8 cellular contexts compared by ENCODE assay signal in genomic region chr9:110047955-110048472, GRCh38.
A peak's percentile ranks its signal among the peaks of the same experiment; 100 is the strongest.
DNase-seq lines count a peak whose midpoint lies in the region; ATAC-seq, FAIRE-seq and TF ChIP-seq lines count a peak whose summit lies in the region.

No MANE protein-coding gene starts in this region.

- peaks cover 45% of the 10 kb centered on the region for H3K4me1 Mint-ChIP-seq in brain

- H3K36me3 Mint-ChIP-seq in brain: no peaks in the 10 kb centered on the region

- H3K27ac ChIP-seq in liver (ENCODE audit: low read depth in 1 of 2, low read length in 2 of 2) (peak overlapping the region in 1 of 2 donors; percentile 26), HepG2 (ENCODE audit: extremely low read length, insufficient read depth, low read length) (no peak overlapping the region), lower lobe of right lung (peak overlapping the region; percentile 37), tibial nerve (peak overlapping the region in 3 of 4 donors; percentile 5 to 89 (median 11))

- H3K36me3 ChIP-seq in liver (ENCODE audit: control insufficient read depth in 4 of 4, insufficient read depth in 3 of 4, low read depth in 1 of 4, low read length in 3 of 4) (peaks cover 0 to 5% (median 3%) of the 10 kb centered on the region in 4 donors), HepG2 (replicated peaks in 1 of 2; ENCODE audit: control insufficient read depth in 1 of 2, insufficient read depth in 2 of 2, low read length in 2 of 2) (no peaks in the 10 kb centered on the region), lower lobe of right lung (no peaks in the 10 kb centered on the region), tibial nerve (no peaks in the 10 kb centered on the region)

- no peak for TF ChIP-seq RAD21 in liver (IDR thresholded peaks at IDR 0.05)
- TF ChIP-seq RAD21 in HepG2 (CRISPR knock-in tag; IDR thresholded peaks at IDR 0.05): no peak

- 50% methylated on average over 30 of the region's 30 CpGs for WGBS in liver
- WGBS in HepG2 (ENCODE audit: low lambda C conversion rate): 85% methylated on average over 26 of the region's 30 CpGs
- WGBS in tibial nerve, 2 donors: 9 to 15% methylated on average over 28 to 30 of the region's 30 CpGs

- H4K20me1 ChIP-seq in HepG2 (ENCODE audit: insufficient read depth, low read length): no peaks in the 10 kb centered on the region

- peak overlapping the region; percentile 92 to 94 (median 93) for H3K4me3 Mint-ChIP-seq in brain

- DNase-seq in HepG2 (ENCODE audit: low spot score) (no peak), NCI-H69 (lab: John Stamatoyannopoulos, UW) (peak; percentile 85), lower lobe of right lung (peak; percentile 53), tibial nerve (ENCODE audit: low spot score in 2 of 2) (no peak)
- DNase-seq in stimulated activated CD8-positive, alpha-beta memory T cell treated with anti-CD3 and anti-CD28 coated beads, Interleukin-4, amount 100 ng/mL, for 48 hours: no peak

- TF ChIP-seq EP300 in HepG2 (IDR thresholded peaks at IDR 0.05; ENCODE audit: low read depth in 2 of 2, low read length in 2 of 2) (no peak), HepG2 (CRISPR knock-in tag; IDR thresholded peaks at IDR 0.05; ENCODE audit: borderline replicate concordance) (no peak), tibial nerve (IDR thresholded peaks at IDR 0.05) (no peak)

- no peak overlapping the region for H2AFZ ChIP-seq in HepG2 (ENCODE audit: low read length)

- peaks cover 0 to 4% (median 0%) of the 10 kb centered on the region in 5 experiments for H3K9me3 Mint-ChIP-seq in brain

- H3K27ac Mint-ChIP-seq in brain: peak overlapping the region; percentile 51 to 96 (median 83)

- TF ChIP-seq CTCF in liver (IDR thresholded peaks at IDR 0.05; ENCODE audit: low read depth, low read length, missing input control) (no peak), HepG2 (CRISPR knock-in tag; IDR thresholded peaks at IDR 0.05) (no peak), brain (conservative IDR thresholded peaks at IDR 0.05) (no peak), lower lobe of right lung (IDR thresholded peaks at IDR 0.05) (no peak), tibial nerve (IDR thresholded peaks at IDR 0.05) (no peak)

- ATAC-seq in HepG2: no peak
- peak; percentile 32 for ATAC-seq in HG02840 (IDR thresholded peaks at IDR 0.05; ENCODE audit: low FRiP score, unreplicated experiment)
- ATAC-seq in lower lobe of right lung: peak; percentile 43 to 45

- H3K9me3 ChIP-seq in liver (ENCODE audit: control insufficient read depth in 4 of 4, low read length in 3 of 4) (no peaks in the 10 kb centered on the region), HepG2 (ENCODE audit: low read length) (no peaks in the 10 kb centered on the region), lower lobe of right lung (no peaks in the 10 kb centered on the region), tibial nerve (no peaks in the 10 kb centered on the region)

- BruUV-seq in HepG2 (replicated peaks; lab: Mats Ljungman, UMichigan): no TSS peak

- intact Hi-C loops in HepG2 (cut with micrococcal nuclease; ENCODE audit: unreplicated experiment) (no loop called here), lower lobe of right lung (cut with DNase I) (no loop called here)

- CTCF ChIA-PET in HepG2 (lab: Yijun Ruan, JAX; ENCODE audit: low intra/inter-chr PET ratio, low total read pairs): no interaction called here

- in situ Hi-C loops in HepG2 (cut with HindIII; ENCODE audit: extremely low pct_ligation_motif_present, low pct_unique_long_range_greater_than_20kb): no loop called here

- no peak overlapping the region for H3K9ac ChIP-seq in liver (ENCODE audit: low read depth in 1 of 2, low read length in 2 of 2)
- no peak overlapping the region for H3K9ac ChIP-seq in HepG2 (ENCODE audit: insufficient read depth, low read depth, low read length)

- H3K4me2 ChIP-seq in HepG2 (ENCODE audit: low read depth, low read length): no peak overlapping the region

- TF ChIP-seq POLR2A in HepG2 (IDR thresholded peaks at IDR 0.05; ENCODE audit: insufficient read depth in 1 of 2, low read depth in 2 of 2, low read length in 2 of 2) (no peak), tibial nerve (IDR thresholded peaks at IDR 0.05) (no peak)

- H3K4me3 ChIP-seq in liver (ENCODE audit: low read depth in 1 of 3, low read length in 3 of 3) (peak overlapping the region in 2 of 3 donors; percentile 34 to 56), HepG2 (replicated peaks in 1 of 3; ENCODE audit: insufficient read depth in 1 of 3, low read depth in 2 of 3, low read length in 3 of 3) (no peak overlapping the region), lower lobe of right lung (peak overlapping the region; percentile 73), tibial nerve (peak overlapping the region; percentile 65 to 85 (median 67))

- H3K79me2 ChIP-seq in HepG2 (ENCODE audit: insufficient read depth, low read length): no peaks in the 10 kb centered on the region

- peaks cover 0 to 3% (median 0%) of the 10 kb centered on the region in 4 donors for H3K4me1 ChIP-seq in liver (ENCODE audit: control insufficient read depth in 4 of 4, insufficient read depth in 4 of 4, low read length in 3 of 4)
- peaks cover 5% of the 10 kb centered on the region; the same call in 1 of the 2 replicates for H3K4me1 ChIP-seq in HepG2 (ENCODE audit: insufficient read depth, low read length)
- H3K4me1 ChIP-seq in lower lobe of right lung: peaks cover 46% of the 10 kb centered on the region
- H3K4me1 ChIP-seq in tibial nerve: peaks cover 0 to 34% (median 10%) of the 10 kb centered on the region in 4 donors

- H3K27me3 ChIP-seq in liver (ENCODE audit: control insufficient read depth in 4 of 4, insufficient read depth in 4 of 4, low read length in 3 of 4) (no peaks in the 10 kb centered on the region), HepG2 (ENCODE audit: control insufficient read depth in 1 of 2, insufficient read depth in 2 of 2, low read length in 2 of 2) (no peaks in the 10 kb centered on the region), lower lobe of right lung (ENCODE audit: low read depth) (peaks cover 4% of the 10 kb centered on the region), tibial nerve (no peaks in the 10 kb centered on the region)

- POLR2A ChIA-PET in HepG2 (lab: Yijun Ruan, JAX): no interaction called here

- FAIRE-seq in HepG2 (lab: Jason Lieb, UNC): no peak

- H3K27me3 Mint-ChIP-seq in brain: peaks cover 28% of the 10 kb centered on the region

TF ChIP-seq in liver, 16 proteins besides CTCF, POLR2A, EP300 and RAD21:
- TF ChIP-seq TAF1 (conservative IDR thresholded peaks at IDR 0.05) (no peak), HNF4G (IDR thresholded peaks at IDR 0.05) (no peak), ZBTB33 (IDR thresholded peaks at IDR 0.05) (no peak), GABPA (IDR thresholded peaks at IDR 0.05 in 1 of 2, conservative IDR thresholded peaks at IDR 0.05 in 1 of 2) (no peak), HNF4A (conservative IDR thresholded peaks at IDR 0.05) (no peak), SP1 (IDR thresholded peaks at IDR 0.05) (no peak), NR2F2 (IDR thresholded peaks at IDR 0.05) (no peak), MAX (IDR thresholded peaks at IDR 0.05) (no peak), JUND (IDR thresholded peaks at IDR 0.05) (no peak), EGR1 (IDR thresholded peaks at IDR 0.05; ENCODE audit: low read depth in 2 of 2) (no peak), FOXA1 (IDR thresholded peaks at IDR 0.05) (no peak)

TF ChIP-seq in HepG2, 621 proteins besides CTCF, POLR2A, EP300 and RAD21 (continues in another document):
- no peak for TF ChIP-seq DMTF1 (CRISPR knock-in tag; IDR thresholded peaks at IDR 0.05)
- no peak for TF ChIP-seq EED (CRISPR knock-in tag; IDR thresholded peaks at IDR 0.05)
- TF ChIP-seq FOXO1 (CRISPR knock-in tag; IDR thresholded peaks at IDR 0.05): no peak
- no peak for TF ChIP-seq ZNF44 (CRISPR knock-in tag; IDR thresholded peaks at IDR 0.05)
- TF ChIP-seq ZNF800 (CRISPR knock-in tag; IDR thresholded peaks at IDR 0.05): no peak
- no peak for TF ChIP-seq MAZ (IDR thresholded peaks at IDR 0.05; ENCODE audit: borderline replicate concordance, low read depth, low read length)
- no peak for TF ChIP-seq MAZ (CRISPR knock-in tag; IDR thresholded peaks at IDR 0.05; ENCODE audit: low read depth)
- TF ChIP-seq SRY (CRISPR knock-in tag; IDR thresholded peaks at IDR 0.05): no peak
- no peak for TF ChIP-seq ZNF607 (CRISPR knock-in tag; IDR thresholded peaks at IDR 0.05; ENCODE audit: borderline replicate concordance)

Comparison
In these comparisons a context has a peak if more than half of its experiments do, and no peak if none do; other contexts are left out.
1. H3K4me3 ChIP-seq: peak in liver (2 of 3), lower lobe of right lung (single experiment) and tibial nerve (4 of 4); none in HepG2 (0 of 3).
2. DNase-seq: peak in NCI-H69 (single experiment) and lower lobe of right lung (single experiment); none in HepG2 (single experiment), tibial nerve (0 of 2) and stimulated activated CD8-positive, alpha-beta memory T cell treated with anti-CD3 and anti-CD28 coated beads, Interleukin-4, amount 100 ng/mL, for 48 hours (single experiment).